In the genomic region with DNA sequence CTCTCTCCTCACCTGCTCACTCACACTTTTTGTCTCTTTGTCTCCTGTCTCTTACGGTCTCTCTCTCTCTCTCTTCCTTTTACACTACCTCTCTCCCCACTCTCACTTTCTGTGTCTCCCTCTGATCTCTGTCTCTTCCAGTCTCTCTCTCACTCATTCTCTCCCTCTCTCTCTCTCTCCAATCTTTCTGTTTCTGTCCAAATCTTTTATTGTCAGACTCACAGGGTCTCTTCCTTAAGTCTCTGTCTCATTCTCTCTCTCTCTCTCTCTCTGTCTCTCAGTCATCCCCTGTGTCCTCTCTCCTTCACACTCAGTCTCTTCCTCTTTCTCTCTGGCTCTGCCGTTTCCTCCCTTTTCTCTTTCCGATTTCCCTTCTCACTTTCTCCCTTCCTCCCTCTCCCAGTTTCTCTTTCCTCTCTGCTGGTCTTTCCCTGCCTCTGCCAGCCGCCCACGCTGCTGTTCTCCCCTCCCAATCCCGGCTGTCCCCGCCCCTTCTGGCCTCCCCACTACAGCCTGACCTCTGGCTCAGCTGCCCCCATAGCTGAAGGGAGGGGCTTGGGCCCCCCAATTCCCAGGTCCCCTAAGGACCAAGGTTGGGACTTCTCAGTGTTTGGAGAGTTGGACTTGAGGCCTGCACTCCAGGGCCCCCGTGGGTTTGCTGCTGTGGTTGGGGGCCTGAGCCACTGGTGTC, we compare ENCODE assay signal across 8 cellular contexts. TPM values are rescaled to one million over a fixed set of nuclear protein-coding genes. Genes with fewer than 3 reads are reported as not detected.
DNase-seq lines count a peak whose midpoint lies in the region; ATAC-seq and TF ChIP-seq lines count a peak whose summit lies in the region.

A gene with protein sequence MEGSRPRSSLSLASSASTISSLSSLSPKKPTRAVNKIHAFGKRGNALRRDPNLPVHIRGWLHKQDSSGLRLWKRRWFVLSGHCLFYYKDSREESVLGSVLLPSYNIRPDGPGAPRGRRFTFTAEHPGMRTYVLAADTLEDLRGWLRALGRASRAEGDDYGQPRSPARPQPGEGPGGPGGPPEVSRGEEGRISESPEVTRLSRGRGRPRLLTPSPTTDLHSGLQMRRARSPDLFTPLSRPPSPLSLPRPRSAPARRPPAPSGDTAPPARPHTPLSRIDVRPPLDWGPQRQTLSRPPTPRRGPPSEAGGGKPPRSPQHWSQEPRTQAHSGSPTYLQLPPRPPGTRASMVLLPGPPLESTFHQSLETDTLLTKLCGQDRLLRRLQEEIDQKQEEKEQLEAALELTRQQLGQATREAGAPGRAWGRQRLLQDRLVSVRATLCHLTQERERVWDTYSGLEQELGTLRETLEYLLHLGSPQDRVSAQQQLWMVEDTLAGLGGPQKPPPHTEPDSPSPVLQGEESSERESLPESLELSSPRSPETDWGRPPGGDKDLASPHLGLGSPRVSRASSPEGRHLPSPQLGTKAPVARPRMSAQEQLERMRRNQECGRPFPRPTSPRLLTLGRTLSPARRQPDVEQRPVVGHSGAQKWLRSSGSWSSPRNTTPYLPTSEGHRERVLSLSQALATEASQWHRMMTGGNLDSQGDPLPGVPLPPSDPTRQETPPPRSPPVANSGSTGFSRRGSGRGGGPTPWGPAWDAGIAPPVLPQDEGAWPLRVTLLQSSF (minus strand): TSS at position 422 of the 691 bp plus-strand sequence. CDS start 997 bp downstream, outside the sequence.

- H3K4me1 ChIP-seq in trophoblast cell (ENCODE audit: control insufficient read depth in 1 of 2, insufficient read depth in 2 of 2, low read length in 2 of 2) = peaks cover 3 to 7% of the 10 kb centered on the region in 2 experiments

- peak within 1 kb of the TSS; percentile 8 for H2BK12ac ChIP-seq in trophoblast cell (ENCODE audit: low read length)

- H3K4me3 ChIP-seq in trophoblast cell (ENCODE audit: low read depth, low read length) = no peak within 1 kb of the TSS

- peak within 1 kb of the TSS; percentile 75 for H4K12ac ChIP-seq in trophoblast cell (ENCODE audit: low read depth, low read length)

- peaks cover 2 to 3% of the 10 kb centered on the region in 2 experiments for H3K36me3 ChIP-seq in trophoblast cell (ENCODE audit: control insufficient read depth in 1 of 2, insufficient read depth in 2 of 2, low read length in 2 of 2)

- H3K27me3 Mint-ChIP-seq in glutamatergic neuron (ENCODE audit: unreplicated experiment) = peaks cover 11% of the 10 kb centered on the region
- H3K27me3 Mint-ChIP-seq in natural killer cell treated with Interleukin-12 subunit alpha and Interleukin-12 subunit beta and Interleukin-15 and Interleukin-18, amount 100 ng/mL, for 72 hours = peaks cover 8% of the 10 kb centered on the region in 2 donors

- no peak for ATAC-seq in natural killer cell treated with Interleukin-12 subunit alpha and Interleukin-12 subunit beta and Interleukin-15 and Interleukin-18, amount 100 ng/mL, for 72 hours

- H4K91ac ChIP-seq in trophoblast cell (ENCODE audit: low read depth, low read length) = peak within 1 kb of the TSS; percentile 60

- in situ Hi-C loops in SK-MEL-5 (cut with HindIII; ENCODE audit: low pct_unique_long_range_greater_than_20kb, low sequenced_read_pairs) = no loop called here

- peak within 1 kb of the TSS; percentile 20 for H3K27ac Mint-ChIP-seq in glutamatergic neuron (ENCODE audit: unreplicated experiment)
- H3K27ac Mint-ChIP-seq in natural killer cell treated with Interleukin-12 subunit alpha and Interleukin-12 subunit beta and Interleukin-15 and Interleukin-18, amount 100 ng/mL, for 72 hours = peak within 1 kb of the TSS in 1 of 2 donors; percentile 40

- H3K27me3 ChIP-seq in trophoblast cell (ENCODE audit: insufficient read depth, low read length) = no peaks in the 10 kb centered on the region

- H3K4me2 ChIP-seq in trophoblast cell (ENCODE audit: low read length) = no peak within 1 kb of the TSS

- peaks cover 2% of the 10 kb centered on the region for H3K9me3 ChIP-seq in trophoblast cell (ENCODE audit: insufficient read depth, low read depth, low read length)

- H3K36me3 Mint-ChIP-seq in glutamatergic neuron (ENCODE audit: unreplicated experiment) = peaks cover 2% of the 10 kb centered on the region
- peaks cover 12% of the 10 kb centered on the region for H3K36me3 Mint-ChIP-seq in natural killer cell treated with Interleukin-12 subunit alpha and Interleukin-12 subunit beta and Interleukin-15 and Interleukin-18, amount 100 ng/mL, for 72 hours

- no CpG with 5 or more reads among the region's 8 CpGs for WGBS in trophoblast cell (ENCODE audit: extremely low coverage, insufficient coverage, insufficient read length)

- H3K9me3 Mint-ChIP-seq in glutamatergic neuron (ENCODE audit: unreplicated experiment) = peaks cover 20% of the 10 kb centered on the region
- no peaks in the 10 kb centered on the region for H3K9me3 Mint-ChIP-seq in natural killer cell treated with Interleukin-12 subunit alpha and Interleukin-12 subunit beta and Interleukin-15 and Interleukin-18, amount 100 ng/mL, for 72 hours

- peak within 1 kb of the TSS; percentile 24 for H2AK5ac ChIP-seq in trophoblast cell (ENCODE audit: low read length)

- peaks cover 16% of the 10 kb centered on the region for H3K79me1 ChIP-seq in trophoblast cell (ENCODE audit: low read length)

- peak within 1 kb of the TSS; percentile 9 for H3K14ac ChIP-seq in trophoblast cell (ENCODE audit: low read length)

- H3K9ac ChIP-seq in trophoblast cell (ENCODE audit: low read length) = no peak within 1 kb of the TSS

- H3K4me1 Mint-ChIP-seq in glutamatergic neuron (ENCODE audit: low read depth, unreplicated experiment) = peaks cover 12% of the 10 kb centered on the region
- H3K4me1 Mint-ChIP-seq in natural killer cell treated with Interleukin-12 subunit alpha and Interleukin-12 subunit beta and Interleukin-15 and Interleukin-18, amount 100 ng/mL, for 72 hours (ENCODE audit: low read depth in 2 of 2) = peaks cover 14 to 19% of the 10 kb centered on the region in 2 donors

- peaks cover 9% of the 10 kb centered on the region for H3K79me2 ChIP-seq in trophoblast cell (ENCODE audit: control insufficient read depth, insufficient read depth, low read length, poor library complexity)

- H2AFZ ChIP-seq in trophoblast cell (ENCODE audit: insufficient read depth, low read length, poor library complexity) = peak within 1 kb of the TSS; percentile 43

- peak within 1 kb of the TSS; percentile 41 for H2BK120ac ChIP-seq in trophoblast cell (ENCODE audit: insufficient read depth, low read length, poor library complexity)

- no peak for TF ChIP-seq CTCF in glutamatergic neuron (IDR thresholded peaks at IDR 0.05; ENCODE audit: partially characterized antibody, unreplicated experiment)

- H2BK5ac ChIP-seq in trophoblast cell (ENCODE audit: low read depth, low read length, poor library complexity) = peak within 1 kb of the TSS; percentile 21

- no peak within 1 kb of the TSS for H3K23ac ChIP-seq in trophoblast cell (ENCODE audit: low read length)

- H4K8ac ChIP-seq in trophoblast cell (ENCODE audit: low read depth, low read length) = peak within 1 kb of the TSS; percentile 82

- peak within 1 kb of the TSS; percentile 25 for H3K18ac ChIP-seq in trophoblast cell (ENCODE audit: low read length)

- peak; percentile 69 for DNase-seq in Daoy (ENCODE audit: low read depth)
- peak; percentile 52 for DNase-seq in SK-MEL-5 (ENCODE audit: low read depth, low spot score)
- peak; percentile 36 for DNase-seq in glutamatergic neuron
- DNase-seq in trophoblast cell = no peak
- DNase-seq in NCI-H446 (lab: John Stamatoyannopoulos, UW) = no peak
- DNase-seq in natural killer cell treated with Interleukin-12 subunit alpha and Interleukin-12 subunit beta and Interleukin-15 and Interleukin-18, amount 100 ng/mL, for 72 hours (ENCODE audit: low spot score) = no peak
- DNase-seq in NCI-H2171 treated with DMSO at 0.1 percent for 48 hours (lab: John Stamatoyannopoulos, UW) = no peak
- DNase-seq in activated T-cell treated with anti-CD3 and anti-CD28 coated beads, Interleukin-2, amount 50 U/mL, for 1 hour = no peak

- H3K4ac ChIP-seq in trophoblast cell (ENCODE audit: low read depth, low read length) = no peak within 1 kb of the TSS

- peak within 1 kb of the TSS; percentile 69 for H3K4me3 Mint-ChIP-seq in glutamatergic neuron (ENCODE audit: unreplicated experiment)
- no peak within 1 kb of the TSS for H3K4me3 Mint-ChIP-seq in natural killer cell treated with Interleukin-12 subunit alpha and Interleukin-12 subunit beta and Interleukin-15 and Interleukin-18, amount 100 ng/mL, for 72 hours

- H3K27ac ChIP-seq in trophoblast cell (ENCODE audit: low read depth, low read length) = no peak within 1 kb of the TSS

RNA-seq across cellular contexts. Expression of the gene that starts here (rescaled TPM):
- total RNA-seq in Daoy (2014; rRNA removed; shearing (Covaris generic)) = 2.1 and 4.5 TPM in 2 replicates
- 3.0 and 3.1 TPM in 2 replicates for total RNA-seq in SK-MEL-5 (2014; rRNA removed; shearing (Covaris generic))
- 8.3 and 11.2 TPM in 2 replicates for polyA plus RNA-seq in SK-MEL-5 (2015; cell fraction: cytosol; rRNA removed)
- polyA plus RNA-seq in SK-MEL-5 (2015; cell fraction: nucleus; rRNA removed) = 13.6 and 27.1 TPM in 2 replicates
- total RNA-seq in glutamatergic neuron (ENCODE audit: unreplicated experiment) = 9.4 TPM
- polyA plus RNA-seq in trophoblast cell (2013) = 2.9 and 3.3 TPM in 2 replicates
- 1 to 10 TPM; 3.8 to 5.4 TPM for total RNA-seq in natural killer cell treated with Interleukin-12 subunit alpha and Interleukin-12 subunit beta and Interleukin-15 and Interleukin-18, amount 100 ng/mL, for 72 hours

Comparison
In these comparisons a context has a peak if more than half of its experiments do, and no peak if none do; other contexts are left out.
1. DNase-seq: peak in Daoy (single experiment), SK-MEL-5 (single experiment) and glutamatergic neuron (single experiment); none in trophoblast cell (0 of 2), NCI-H446 (0 of 2), natural killer cell treated with Interleukin-12 subunit alpha and Interleukin-12 subunit beta and Interleukin-15 and Interleukin-18, amount 100 ng/mL, for 72 hours (single experiment), NCI-H2171 treated with DMSO at 0.1 percent for 48 hours (single experiment) and activated T-cell treated with anti-CD3 and anti-CD28 coated beads, Interleukin-2, amount 50 U/mL, for 1 hour (single experiment).